In the genomic region with DNA sequence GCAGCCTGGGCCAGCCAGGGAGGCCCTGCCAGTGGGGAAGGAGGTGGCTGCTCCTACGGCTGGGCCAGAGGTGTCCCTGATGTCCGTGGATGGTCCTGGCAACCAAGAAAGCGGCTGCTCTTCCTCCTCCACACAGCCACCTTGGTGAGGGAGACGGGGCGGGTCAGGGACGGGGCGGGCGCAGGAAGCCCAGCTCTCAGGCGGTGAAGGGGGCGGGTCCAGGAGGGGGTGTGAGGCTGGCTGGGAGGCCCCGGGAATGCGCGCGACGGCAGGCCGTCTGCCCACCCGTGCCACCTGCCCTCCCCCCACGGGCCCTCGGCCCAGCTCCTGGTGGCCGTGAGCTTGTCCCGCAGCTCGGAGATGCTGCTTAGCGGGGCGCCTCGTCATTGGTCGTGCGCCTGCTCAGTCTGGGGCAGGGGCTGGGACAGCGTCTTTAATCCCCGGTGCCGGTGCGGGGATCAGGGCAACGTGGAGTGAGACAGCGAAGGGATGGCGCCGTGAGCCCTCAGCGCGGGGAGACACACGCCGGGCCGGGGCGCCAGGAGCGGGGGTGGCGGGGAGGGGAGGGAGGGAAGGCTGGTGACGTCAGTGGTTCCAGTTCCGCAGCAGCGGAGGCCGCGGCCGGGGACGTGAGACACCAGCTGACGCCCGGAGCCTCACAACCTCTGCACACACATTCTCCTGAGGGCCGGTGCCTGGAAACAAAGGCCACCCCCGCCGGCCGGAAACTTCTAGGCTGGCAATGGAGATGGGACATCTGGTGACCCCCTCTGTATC, we compare ENCODE assay signal across 1 cellular context.
TF ChIP-seq lines count a peak whose summit lies in the region.

No MANE protein-coding gene starts in this region.

TF ChIP-seq in HEK293, 187 proteins besides CTCF, POLR2A, EP300 and RAD21 (continued from another document):
- TF ChIP-seq ZNF2 (tag by site-specific recombination; IDR thresholded peaks at IDR 0.05) = 0 out of 2 replicates have a peak, but pooled peaks have one; percentile 9
- TF ChIP-seq, protein P1, sequence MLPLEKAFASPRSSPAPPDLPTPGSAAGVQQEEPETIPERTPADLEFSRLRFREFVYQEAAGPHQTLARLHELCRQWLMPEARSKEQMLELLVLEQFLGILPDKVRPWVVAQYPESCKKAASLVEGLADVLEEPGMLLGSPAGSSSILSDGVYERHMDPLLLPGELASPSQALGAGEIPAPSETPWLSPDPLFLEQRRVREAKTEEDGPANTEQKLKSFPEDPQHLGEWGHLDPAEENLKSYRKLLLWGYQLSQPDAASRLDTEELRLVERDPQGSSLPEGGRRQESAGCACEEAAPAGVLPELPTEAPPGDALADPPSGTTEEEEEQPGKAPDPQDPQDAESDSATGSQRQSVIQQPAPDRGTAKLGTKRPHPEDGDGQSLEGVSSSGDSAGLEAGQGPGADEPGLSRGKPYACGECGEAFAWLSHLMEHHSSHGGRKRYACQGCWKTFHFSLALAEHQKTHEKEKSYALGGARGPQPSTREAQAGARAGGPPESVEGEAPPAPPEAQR (tag by site-specific recombination; IDR thresholded peaks at IDR 0.05) = no peak
- TF ChIP-seq ZNF555 (tag by site-specific recombination; conservative IDR thresholded peaks at IDR 0.05) = no peak
- peak; percentile 71 for TF ChIP-seq ZBTB26 (tag by site-specific recombination; optimal IDR thresholded peaks at IDR 0.05)
- no peak for TF ChIP-seq TRIM28 (IDR thresholded peaks at IDR 0.05; ENCODE audit: borderline replicate concordance, low read length)
- TF ChIP-seq ZNF654 (tag by site-specific recombination; IDR thresholded peaks at IDR 0.05; ENCODE audit: low read depth) = no peak
- no peak for TF ChIP-seq ZNF529 (tag by site-specific recombination; IDR thresholded peaks at IDR 0.05; ENCODE audit: insufficient replicate concordance)
- TF ChIP-seq, protein P2, sequence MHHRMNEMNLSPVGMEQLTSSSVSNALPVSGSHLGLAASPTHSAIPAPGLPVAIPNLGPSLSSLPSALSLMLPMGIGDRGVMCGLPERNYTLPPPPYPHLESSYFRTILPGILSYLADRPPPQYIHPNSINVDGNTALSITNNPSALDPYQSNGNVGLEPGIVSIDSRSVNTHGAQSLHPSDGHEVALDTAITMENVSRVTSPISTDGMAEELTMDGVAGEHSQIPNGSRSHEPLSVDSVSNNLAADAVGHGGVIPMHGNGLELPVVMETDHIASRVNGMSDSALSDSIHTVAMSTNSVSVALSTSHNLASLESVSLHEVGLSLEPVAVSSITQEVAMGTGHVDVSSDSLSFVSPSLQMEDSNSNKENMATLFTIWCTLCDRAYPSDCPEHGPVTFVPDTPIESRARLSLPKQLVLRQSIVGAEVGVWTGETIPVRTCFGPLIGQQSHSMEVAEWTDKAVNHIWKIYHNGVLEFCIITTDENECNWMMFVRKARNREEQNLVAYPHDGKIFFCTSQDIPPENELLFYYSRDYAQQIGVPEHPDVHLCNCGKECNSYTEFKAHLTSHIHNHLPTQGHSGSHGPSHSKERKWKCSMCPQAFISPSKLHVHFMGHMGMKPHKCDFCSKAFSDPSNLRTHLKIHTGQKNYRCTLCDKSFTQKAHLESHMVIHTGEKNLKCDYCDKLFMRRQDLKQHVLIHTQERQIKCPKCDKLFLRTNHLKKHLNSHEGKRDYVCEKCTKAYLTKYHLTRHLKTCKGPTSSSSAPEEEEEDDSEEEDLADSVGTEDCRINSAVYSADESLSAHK (tag by site-specific recombination; IDR thresholded peaks at IDR 0.05) = no peak
- TF ChIP-seq, protein P3, sequence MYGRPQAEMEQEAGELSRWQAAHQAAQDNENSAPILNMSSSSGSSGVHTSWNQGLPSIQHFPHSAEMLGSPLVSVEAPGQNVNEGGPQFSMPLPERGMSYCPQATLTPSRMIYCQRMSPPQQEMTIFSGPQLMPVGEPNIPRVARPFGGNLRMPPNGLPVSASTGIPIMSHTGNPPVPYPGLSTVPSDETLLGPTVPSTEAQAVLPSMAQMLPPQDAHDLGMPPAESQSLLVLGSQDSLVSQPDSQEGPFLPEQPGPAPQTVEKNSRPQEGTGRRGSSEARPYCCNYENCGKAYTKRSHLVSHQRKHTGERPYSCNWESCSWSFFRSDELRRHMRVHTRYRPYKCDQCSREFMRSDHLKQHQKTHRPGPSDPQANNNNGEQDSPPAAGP (tag by site-specific recombination; IDR thresholded peaks at IDR 0.05) = peak; percentile 56; the same call in 1 of the 2 replicates
- no peak for TF ChIP-seq ZNF830 (tag by site-specific recombination; IDR thresholded peaks at IDR 0.05; ENCODE audit: low read depth)
- TF ChIP-seq ZNF324 (tag by site-specific recombination; IDR thresholded peaks at IDR 0.05) = 0 out of 2 replicates have a peak, but pooled peaks have one; percentile 37
- TF ChIP-seq ZNF776 (tag by site-specific recombination; IDR thresholded peaks at IDR 0.05; ENCODE audit: borderline replicate concordance) = no peak
- TF ChIP-seq MZF1 (tag by site-specific recombination; IDR thresholded peaks at IDR 0.05; ENCODE audit: borderline replicate concordance) = 0 out of 2 replicates have a peak, but pooled peaks have one; percentile 18
- no peak for TF ChIP-seq ZNF48 (tag by site-specific recombination; IDR thresholded peaks at IDR 0.05)
- TF ChIP-seq SP3 (tag by site-specific recombination; IDR thresholded peaks at IDR 0.05) = peak; percentile 81
- TF ChIP-seq, protein P4, sequence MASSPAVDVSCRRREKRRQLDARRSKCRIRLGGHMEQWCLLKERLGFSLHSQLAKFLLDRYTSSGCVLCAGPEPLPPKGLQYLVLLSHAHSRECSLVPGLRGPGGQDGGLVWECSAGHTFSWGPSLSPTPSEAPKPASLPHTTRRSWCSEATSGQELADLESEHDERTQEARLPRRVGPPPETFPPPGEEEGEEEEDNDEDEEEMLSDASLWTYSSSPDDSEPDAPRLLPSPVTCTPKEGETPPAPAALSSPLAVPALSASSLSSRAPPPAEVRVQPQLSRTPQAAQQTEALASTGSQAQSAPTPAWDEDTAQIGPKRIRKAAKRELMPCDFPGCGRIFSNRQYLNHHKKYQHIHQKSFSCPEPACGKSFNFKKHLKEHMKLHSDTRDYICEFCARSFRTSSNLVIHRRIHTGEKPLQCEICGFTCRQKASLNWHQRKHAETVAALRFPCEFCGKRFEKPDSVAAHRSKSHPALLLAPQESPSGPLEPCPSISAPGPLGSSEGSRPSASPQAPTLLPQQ (tag by site-specific recombination; IDR thresholded peaks at IDR 0.05) = peak; percentile 76
- TF ChIP-seq ZNF174 (tag by site-specific recombination; IDR thresholded peaks at IDR 0.05) = no peak
- TF ChIP-seq ZNF391 (tag by site-specific recombination; IDR thresholded peaks at IDR 0.05; ENCODE audit: borderline replicate concordance, low read depth) = no peak
- TF ChIP-seq ZNF133 (tag by site-specific recombination; IDR thresholded peaks at IDR 0.05) = no peak
- TF ChIP-seq, protein P5, sequence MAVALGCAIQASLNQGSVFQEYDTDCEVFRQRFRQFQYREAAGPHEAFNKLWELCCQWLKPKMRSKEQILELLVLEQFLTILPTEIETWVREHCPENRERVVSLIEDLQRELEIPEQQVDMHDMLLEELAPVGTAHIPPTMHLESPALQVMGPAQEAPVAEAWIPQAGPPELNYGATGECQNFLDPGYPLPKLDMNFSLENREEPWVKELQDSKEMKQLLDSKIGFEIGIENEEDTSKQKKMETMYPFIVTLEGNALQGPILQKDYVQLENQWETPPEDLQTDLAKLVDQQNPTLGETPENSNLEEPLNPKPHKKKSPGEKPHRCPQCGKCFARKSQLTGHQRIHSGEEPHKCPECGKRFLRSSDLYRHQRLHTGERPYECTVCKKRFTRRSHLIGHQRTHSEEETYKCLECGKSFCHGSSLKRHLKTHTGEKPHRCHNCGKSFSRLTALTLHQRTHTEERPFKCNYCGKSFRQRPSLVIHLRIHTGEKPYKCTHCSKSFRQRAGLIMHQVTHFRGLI (tag by site-specific recombination; IDR thresholded peaks at IDR 0.05) = no peak
- no peak for TF ChIP-seq ZNF404 (tag by site-specific recombination; IDR thresholded peaks at IDR 0.05)
- no peak for TF ChIP-seq ZNF214 (tag by site-specific recombination; IDR thresholded peaks at IDR 0.05; ENCODE audit: borderline replicate concordance)
- TF ChIP-seq EGR2 (tag by site-specific recombination; IDR thresholded peaks at IDR 0.05; ENCODE audit: low read depth) = 0 out of 2 replicates have a peak, but pooled peaks have one; percentile 39
- no peak for TF ChIP-seq ZNF138 (tag by site-specific recombination; IDR thresholded peaks at IDR 0.05; ENCODE audit: borderline replicate concordance)
- TF ChIP-seq YY2 (tag by site-specific recombination; IDR thresholded peaks at IDR 0.05) = no peak
- no peak for TF ChIP-seq ZNF501 (tag by site-specific recombination; IDR thresholded peaks at IDR 0.05)
- no peak for TF ChIP-seq ZBTB6 (tag by site-specific recombination; IDR thresholded peaks at IDR 0.05)
- TF ChIP-seq HIC1 (tag by site-specific recombination; IDR thresholded peaks at IDR 0.05) = peak; percentile 86
- no peak for TF ChIP-seq ZNF677 (tag by site-specific recombination; IDR thresholded peaks at IDR 0.05)
- TF ChIP-seq ZNF596 (tag by site-specific recombination; IDR thresholded peaks at IDR 0.05) = no peak
- no peak for TF ChIP-seq ZNF274 (IDR thresholded peaks at IDR 0.05; ENCODE audit: low read length)
- no peak for TF ChIP-seq ZNF274 (tag by site-specific recombination; IDR thresholded peaks at IDR 0.05; ENCODE audit: borderline replicate concordance)
- no peak for TF ChIP-seq ZNF132 (tag by site-specific recombination; IDR thresholded peaks at IDR 0.05; ENCODE audit: borderline replicate concordance)
- no peak for TF ChIP-seq ZNF747 (tag by site-specific recombination; IDR thresholded peaks at IDR 0.05)
- TF ChIP-seq ZXDB (tag by site-specific recombination; IDR thresholded peaks at IDR 0.05) = peak; percentile 58; the same call in 1 of the 2 replicates
- TF ChIP-seq HOXD13 (CRISPR knock-in tag; IDR thresholded peaks at IDR 0.05; ENCODE audit: borderline replicate concordance) = no peak
